In genomic region chr17:74569392-74570003, GRCh38 we compare ENCODE assay signal across 8 cellular contexts. TPM values are rescaled to one million over a fixed set of nuclear protein-coding genes. Genes with fewer than 3 reads are reported as not detected.
DNase-seq lines count a peak whose midpoint lies in the region; ATAC-seq and TF ChIP-seq lines count a peak whose summit lies in the region.

No MANE protein-coding gene starts in this region.

- CTCF ChIA-PET in AG04450 (lab: Charles Lee), result no interaction called here
- CTCF ChIA-PET in HEK293 (lab: Yijun Ruan, JAX), result interaction anchor here (0.7 to 0.8 kb wide), 3 partner anchors 27 to 176 kb away, joined by 3 to 5 read pairs (median 3); no protein-coding TSS in a partner anchor

- TF ChIP-seq CTCF in AG04450 (IDR thresholded peaks at IDR 0.05; ENCODE audit: low read depth, low read length) (no peak), HEK293 (tag by site-specific recombination; IDR thresholded peaks at IDR 0.05) (no peak), spleen (IDR thresholded peaks at IDR 0.05 in 8 of 11, conservative IDR thresholded peaks at IDR 0.05 in 3 of 11) (no peak)

- DNase-seq in AG04450 (ENCODE audit: low read depth, low spot score) (peak; percentile 36), UCSD-AML1 (lab: John Stamatoyannopoulos, UW; ENCODE audit: unreplicated experiment) (peak; percentile 80), left ventricle myocardium superior (peak; percentile 49), stromal cell of bone marrow (ENCODE audit: low read depth) (peak; percentile 99), spleen (no peak)

- intact Hi-C loops in left ventricle myocardium superior (cut with micrococcal nuclease), result no loop called here
- intact Hi-C loops in spleen (cut with DNase I; ENCODE audit: low total_unique reads), result no loop called here

- no peaks in the 10 kb centered on the region for H3K36me3 ChIP-seq in HEK293 (ENCODE audit: control insufficient read depth in 2 of 2, insufficient read depth in 1 of 2, low read length in 2 of 2)
- no peaks in the 10 kb centered on the region for H3K36me3 ChIP-seq in spleen

- ATAC-seq in left ventricle myocardium superior, result peak; percentile 64
- no peak for ATAC-seq in GM19467 (IDR thresholded peaks at IDR 0.05; ENCODE audit: unreplicated experiment)
- ATAC-seq in GM19397 (IDR thresholded peaks at IDR 0.05; ENCODE audit: unreplicated experiment), result no peak

- peaks cover 27% of the 10 kb centered on the region for H3K9me3 ChIP-seq in AG04450 (ENCODE audit: control insufficient read depth, insufficient read depth, low read length)
- no peaks in the 10 kb centered on the region for H3K9me3 ChIP-seq in HEK293 (ENCODE audit: control insufficient read depth, insufficient read depth, low read depth, low read length)
- H3K9me3 ChIP-seq in spleen, result no peaks in the 10 kb centered on the region

- H3K27me3 ChIP-seq in AG04450 (ENCODE audit: control insufficient read depth, insufficient read depth, low read length) (no peaks in the 10 kb centered on the region), spleen (replicated peaks in 1 of 7) (peaks cover 0 to 65% (median 0%) of the 10 kb centered on the region in 7 donors)

- TF ChIP-seq POLR2A in spleen (IDR thresholded peaks at IDR 0.05), result no peak

- H3K4me3 ChIP-seq in AG04450 (ENCODE audit: low read depth, low read length) (no peak overlapping the region), HEK293 (ENCODE audit: low read depth, low read length) (no peak overlapping the region), spleen (no peak overlapping the region)

- POLR2A ChIA-PET in AG04450 (lab: Yijun Ruan, JAX), result no interaction called here
- POLR2A ChIA-PET in HEK293 (lab: Yijun Ruan, JAX), result interaction anchor here (0.6 kb wide), 1 partner anchor 207 kb away, joined by 3 read pairs; the partner anchor contains the start of gene NAT9

- H3K27ac ChIP-seq in AG04450 (ENCODE audit: low read depth, low read length), result no peak overlapping the region
- H3K27ac ChIP-seq in HEK293 (ENCODE audit: extremely low read depth, low read depth, low read length), result no peak overlapping the region
- H3K27ac ChIP-seq in spleen, result peak overlapping the region in 4 of 8 donors; percentile 17 to 70 (median 48)

- no peaks in the 10 kb centered on the region for H3K4me1 ChIP-seq in HEK293 (ENCODE audit: control insufficient read depth, insufficient read depth, low read length)
- peaks cover 0 to 28% (median 0%) of the 10 kb centered on the region in 6 donors for H3K4me1 ChIP-seq in spleen

- 29 to 39% (median 30%) methylated on average over 21 to 26 of the region's 26 CpGs for whole genome bisulfite sequencing in spleen, 5 donors

TF ChIP-seq in HEK293, 187 proteins besides CTCF, POLR2A, EP300 and RAD21:
- TF ChIP-seq ZFP3 (tag by site-specific recombination; IDR thresholded peaks at IDR 0.05; ENCODE audit: low read depth) (no peak), ZBTB21 (tag by site-specific recombination; IDR thresholded peaks at IDR 0.05) (peak; percentile 83), ZBTB17 (tag by site-specific recombination; IDR thresholded peaks at IDR 0.05) (peak; percentile 43; the same call in 1 of the 2 replicates), OSR2 (tag by site-specific recombination; IDR thresholded peaks at IDR 0.05) (0 out of 2 replicates have a peak, but pooled peaks have one; percentile 24), ZIC2 (tag by site-specific recombination; IDR thresholded peaks at IDR 0.05) (peak; percentile 44; the same call in 1 of the 2 replicates), ZNF629 (tag by site-specific recombination; IDR thresholded peaks at IDR 0.05) (peak; percentile 72), ZNF600 (tag by site-specific recombination; IDR thresholded peaks at IDR 0.05) (peak; percentile 69), WT1 (tag by site-specific recombination; IDR thresholded peaks at IDR 0.05) (0 out of 2 replicates have a peak, but pooled peaks have one; percentile 24)
- TF ChIP-seq, protein P1, sequence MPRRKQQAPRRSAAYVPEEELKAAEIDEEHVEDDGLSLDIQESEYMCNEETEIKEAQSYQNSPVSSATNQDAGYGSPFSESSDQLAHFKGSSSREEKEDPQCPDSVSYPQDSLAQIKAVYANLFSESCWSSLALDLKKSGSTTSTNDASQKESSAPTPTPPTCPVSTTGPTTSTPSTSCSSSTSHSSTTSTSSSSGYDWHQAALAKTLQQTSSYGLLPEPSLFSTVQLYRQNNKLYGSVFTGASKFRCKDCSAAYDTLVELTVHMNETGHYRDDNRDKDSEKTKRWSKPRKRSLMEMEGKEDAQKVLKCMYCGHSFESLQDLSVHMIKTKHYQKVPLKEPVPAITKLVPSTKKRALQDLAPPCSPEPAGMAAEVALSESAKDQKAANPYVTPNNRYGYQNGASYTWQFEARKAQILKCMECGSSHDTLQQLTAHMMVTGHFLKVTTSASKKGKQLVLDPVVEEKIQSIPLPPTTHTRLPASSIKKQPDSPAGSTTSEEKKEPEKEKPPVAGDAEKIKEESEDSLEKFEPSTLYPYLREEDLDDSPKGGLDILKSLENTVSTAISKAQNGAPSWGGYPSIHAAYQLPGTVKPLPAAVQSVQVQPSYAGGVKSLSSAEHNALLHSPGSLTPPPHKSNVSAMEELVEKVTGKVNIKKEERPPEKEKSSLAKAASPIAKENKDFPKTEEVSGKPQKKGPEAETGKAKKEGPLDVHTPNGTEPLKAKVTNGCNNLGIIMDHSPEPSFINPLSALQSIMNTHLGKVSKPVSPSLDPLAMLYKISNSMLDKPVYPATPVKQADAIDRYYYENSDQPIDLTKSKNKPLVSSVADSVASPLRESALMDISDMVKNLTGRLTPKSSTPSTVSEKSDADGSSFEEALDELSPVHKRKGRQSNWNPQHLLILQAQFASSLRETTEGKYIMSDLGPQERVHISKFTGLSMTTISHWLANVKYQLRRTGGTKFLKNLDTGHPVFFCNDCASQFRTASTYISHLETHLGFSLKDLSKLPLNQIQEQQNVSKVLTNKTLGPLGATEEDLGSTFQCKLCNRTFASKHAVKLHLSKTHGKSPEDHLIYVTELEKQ (tag by site-specific recombination; IDR thresholded peaks at IDR 0.05; ENCODE audit: borderline replicate concordance), result no peak

RNA-seq across cellular contexts. Expression of gene CD300H, which starts 2.2 kb away (rescaled TPM):
- polyA plus RNA-seq in AG04450 (2011; rRNA removed), result not detected in 2 replicates
- not detected in 2 replicates for polyA minus RNA-seq in AG04450 (2011; rRNA and poly(A)+ RNA removed)
- total RNA-seq in left ventricle myocardium superior, result not detected
- total RNA-seq in spleen, result 10 to 100 TPM in 1 of 7 donors, 1 to 10 TPM in 4, not detected in 2; 1.8 to 20.0 (median 3.7) TPM
- 1 to 10 TPM; 1.5 to 4.8 (median 4.1) TPM for polyA plus RNA-seq in spleen

RNA-seq across cellular contexts. Expression of gene CD300LD, which starts 22.6 kb away (rescaled TPM):
- polyA plus RNA-seq in AG04450 (2011; rRNA removed) (not detected in 2 replicates), spleen (under 1 TPM in 1 of 3 donors, not detected in 2; 0.06 TPM)
- polyA minus RNA-seq in AG04450 (2011; rRNA and poly(A)+ RNA removed), result not detected in 2 replicates
- total RNA-seq in left ventricle myocardium superior (not detected), spleen (1 to 10 TPM in 1 of 7 donors, not detected in 6; 1.4 TPM)

RNA-seq across cellular contexts. Expression of gene CD300C, which starts 23.6 kb away (rescaled TPM):
- polyA plus RNA-seq in AG04450 (2011; rRNA removed) (not detected in 2 replicates), spleen (1 to 10 TPM in 2 of 3 donors, under 1 TPM in 1; 0.96 to 1.2 (median 1.0) TPM)
- not detected in 2 replicates for polyA minus RNA-seq in AG04450 (2011; rRNA and poly(A)+ RNA removed)
- total RNA-seq in left ventricle myocardium superior (0.82 TPM), spleen (10 to 100 TPM in 2 of 7 donors, 1 to 10 TPM in 5; 4.3 to 10.3 (median 6.0) TPM)

RNA-seq across cellular contexts. Expression of gene CD300LB, which starts 38.2 kb away (rescaled TPM):
- polyA plus RNA-seq in AG04450 (2011; rRNA removed) (not detected in 2 replicates), spleen (1 to 10 TPM in 2 of 3 donors, under 1 TPM in 1; 0.47 to 2.0 (median 1.0) TPM)
- polyA minus RNA-seq in AG04450 (2011; rRNA and poly(A)+ RNA removed), result not detected in 2 replicates
- total RNA-seq in left ventricle myocardium superior (0.25 TPM), spleen (1 to 10 TPM; 1.2 to 5.6 (median 3.0) TPM)

RNA-seq across cellular contexts. Expression of gene CD300E, which starts 54.0 kb away (rescaled TPM):
- polyA plus RNA-seq in AG04450 (2011; rRNA removed) (not detected in 2 replicates), spleen (1 to 10 TPM in 2 of 3 donors, under 1 TPM in 1; 0.99 to 5.3 (median 3.0) TPM)
- polyA minus RNA-seq in AG04450 (2011; rRNA and poly(A)+ RNA removed), result not detected in 2 replicates
- total RNA-seq in left ventricle myocardium superior (0.27 TPM), spleen (10 to 100 TPM in 3 of 7 donors, 1 to 10 TPM in 4; 1.7 to 20.3 (median 6.4) TPM)
